8 cellular contexts compared by ENCODE assay signal in the genomic region with DNA sequence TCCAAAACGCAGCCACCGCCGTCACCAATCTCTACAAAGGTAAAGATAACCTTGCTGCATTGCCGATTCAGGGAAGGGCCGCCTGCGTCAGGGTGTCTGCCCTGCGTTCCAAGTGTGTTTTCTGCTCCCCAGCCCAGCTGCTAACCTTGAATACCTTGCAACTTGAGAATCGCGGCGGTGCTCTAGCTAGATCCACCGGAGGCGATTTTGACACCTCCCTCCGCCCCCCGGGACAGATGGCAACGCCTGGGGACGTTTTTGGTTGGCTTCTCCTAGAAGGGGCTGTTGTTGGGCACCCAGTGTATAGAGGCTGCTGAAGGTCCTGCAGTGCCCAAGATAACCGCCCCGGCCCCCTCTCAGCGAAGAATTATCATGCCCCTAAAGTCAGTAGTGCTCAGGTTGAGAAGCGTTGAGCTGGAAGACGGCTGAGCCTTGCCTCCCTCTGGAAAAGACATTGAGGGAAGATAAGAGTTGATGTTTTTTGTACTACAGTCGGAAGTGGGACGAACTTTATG. TPM values are rescaled to one million over a fixed set of nuclear protein-coding genes. Genes with fewer than 3 reads are reported as not detected.
A peak's percentile ranks its signal among the peaks of the same experiment; 100 is the strongest.
DNase-seq lines count a peak whose midpoint lies in the region; ATAC-seq and TF ChIP-seq lines count a peak whose summit lies in the region.

No MANE protein-coding gene starts in this region.

- H3K27ac ChIP-seq in HCT116 (ENCODE audit: low read depth, low read length) (peak overlapping the region; percentile 91), breast epithelium (peak overlapping the region; percentile 97 to 99), right lobe of liver (peak overlapping the region; percentile 97 to 98 (median 97)), stomach (peak overlapping the region; percentile 98 to 100 (median 99))

- TF ChIP-seq CTCF in HCT116 (IDR thresholded peaks at IDR 0.05 in 2 of 3, conservative IDR thresholded peaks at IDR 0.05 in 1 of 3; ENCODE audit: borderline replicate concordance in 1 of 3, insufficient read depth in 1 of 3, low read depth in 2 of 3, low read length in 2 of 3) (no peak), breast epithelium (IDR thresholded peaks at IDR 0.05) (no peak), right lobe of liver (IDR thresholded peaks at IDR 0.05) (no peak), stomach (IDR thresholded peaks at IDR 0.05) (no peak)

- no peaks in the 10 kb centered on the region for H3K9me2 ChIP-seq in HCT116 (ENCODE audit: insufficient read depth)

- DNase-seq in HCT116 (ENCODE audit: low read depth, low spot score) (no peak), RPMI8226 (peak; percentile 68), breast epithelium (ENCODE audit: low spot score in 2 of 2) (no peak), right lobe of liver (peak; percentile 38 to 58 (median 51)), stomach (peak; percentile 55), NCI-H226 (no peak)

- no peak for TF ChIP-seq RAD21 in HCT116 (IDR thresholded peaks at IDR 0.05; ENCODE audit: low read depth)

- intact Hi-C loops in HCT116 (cut with micrococcal nuclease): no loop called here
- intact Hi-C loops in breast epithelium (cut with DNase I; ENCODE audit: low total_unique reads): no loop called here
- intact Hi-C loops in right lobe of liver (cut with DNase I): no loop called here
- intact Hi-C loops in stomach (cut with DNase I; ENCODE audit: low total_unique reads): no loop called here

- H3K9me3 ChIP-seq in HCT116 (ENCODE audit: control insufficient read depth in 1 of 2, insufficient read depth in 1 of 2, low read depth in 1 of 2, low read length in 2 of 2): no peaks in the 10 kb centered on the region
- H3K9me3 ChIP-seq in breast epithelium: no peaks in the 10 kb centered on the region
- H3K9me3 ChIP-seq in right lobe of liver: no peaks in the 10 kb centered on the region
- no peaks in the 10 kb centered on the region for H3K9me3 ChIP-seq in stomach

- BruUV-seq in HCT116 (replicated peaks; lab: Mats Ljungman, UMichigan): no TSS peak

- H3K36me3 ChIP-seq in HCT116 (ENCODE audit: control insufficient read depth in 1 of 2, insufficient read depth in 2 of 2, low read length in 2 of 2) (peaks cover 16 to 29% of the 10 kb centered on the region in 2 experiments; a peak in 3 of 4 replicates), breast epithelium (no peaks in the 10 kb centered on the region), right lobe of liver (peaks cover 0 to 19% (median 4%) of the 10 kb centered on the region in 4 donors), stomach (peaks cover 8 to 33% (median 15%) of the 10 kb centered on the region in 4 donors)

- H2AFZ ChIP-seq in HCT116 (ENCODE audit: low read depth, low read length, poor library complexity, severe bottlenecking): no peak overlapping the region

- H3K4me3 ChIP-seq in HCT116 (replicated peaks in 1 of 2; ENCODE audit: low read depth in 1 of 2, low read length in 2 of 2): peak overlapping the region; percentile 66 to 92
- H3K4me3 ChIP-seq in breast epithelium: peak overlapping the region; percentile 82 to 99 (median 88)
- H3K4me3 ChIP-seq in right lobe of liver: peak overlapping the region; percentile 79 to 82 (median 80)
- H3K4me3 ChIP-seq in stomach: peak overlapping the region; percentile 72 to 99 (median 90)

- H3K4me1 ChIP-seq in HCT116 (ENCODE audit: control insufficient read depth in 1 of 2, insufficient read depth in 2 of 2, low read length in 2 of 2) (peaks cover 25 to 64% of the 10 kb centered on the region in 2 experiments), breast epithelium (peaks cover 2 to 19% of the 10 kb centered on the region in 2 donors), right lobe of liver (peaks cover 0 to 54% (median 22%) of the 10 kb centered on the region in 4 donors), stomach (peaks cover 47 to 64% (median 60%) of the 10 kb centered on the region in 4 donors)

- POLR2A ChIA-PET in HCT116 (lab: Charles Lee): interaction anchor here (7.7 kb wide), 1 partner anchor 14 kb away, joined by 183 read pairs; no protein-coding TSS in a partner anchor

- TF ChIP-seq POLR2A in HCT116 (IDR thresholded peaks at IDR 0.05; ENCODE audit: borderline replicate concordance, extremely low read depth, insufficient read depth, insufficient read length) (no peak), breast epithelium (IDR thresholded peaks at IDR 0.05) (no peak), right lobe of liver (IDR thresholded peaks at IDR 0.05) (no peak), stomach (IDR thresholded peaks at IDR 0.05) (no peak)

- no peak for TF ChIP-seq EP300 in stomach (IDR thresholded peaks at IDR 0.05)

- H3K4me2 ChIP-seq in HCT116 (ENCODE audit: low read length): peak overlapping the region; percentile 89

- H4K20me1 ChIP-seq in HCT116 (ENCODE audit: insufficient read depth): peaks cover 37% of the 10 kb centered on the region; the same call in 1 of the 2 replicates

- 1% methylated on average over 13 of the region's 23 CpGs for WGBS in right lobe of liver (ENCODE audit: insufficient coverage, low coverage, low lambda C conversion rate, missing lambda C conversion rate)
- WGBS in stomach, 5 donors: 0 to 2% (median 1%) methylated on average over 13 to 23 of the region's 23 CpGs

- ATAC-seq in HCT116 (no peak), right lobe of liver (no peak), GM18870 (IDR thresholded peaks at IDR 0.05; ENCODE audit: unreplicated experiment) (no peak), HG03097 (IDR thresholded peaks at IDR 0.05; ENCODE audit: low FRiP score, unreplicated experiment) (no peak)

- RAD21 ChIA-PET in HCT116 (lab: Charles Lee; ENCODE audit: low non-redundant PET in 1 of 2, low total read pairs in 2 of 2, uncharacterized antibody in 2 of 2, unreplicated experiment in 2 of 2): interaction anchor here in 1 of 2 experiments (0.6 kb wide), 1 partner anchor 17 kb away, joined by 3 read pairs; no protein-coding TSS in a partner anchor

- H3K27me3 ChIP-seq in HCT116 (ENCODE audit: insufficient read depth, low read length) (no peaks in the 10 kb centered on the region), breast epithelium (no peaks in the 10 kb centered on the region), right lobe of liver (no peaks in the 10 kb centered on the region), stomach (no peaks in the 10 kb centered on the region)

- CTCF ChIA-PET in HCT116 (lab: Charles Lee): no interaction called here

- H3K9ac ChIP-seq in HCT116 (ENCODE audit: low read length): peak overlapping the region; percentile 94

- H3K79me2 ChIP-seq in HCT116 (ENCODE audit: insufficient read depth, low read length): peaks cover 64% of the 10 kb centered on the region

TF ChIP-seq in HCT116, 20 proteins besides CTCF, POLR2A, EP300 and RAD21:
- no peak for TF ChIP-seq CBX3 (IDR thresholded peaks at IDR 0.05; ENCODE audit: low read depth)

RNA-seq across cellular contexts. Expression of a gene that starts 1.6 kb away (rescaled TPM):
- 54.9 TPM for total RNA-seq in HCT116 (2021; ENCODE audit: unreplicated experiment)
- 17.2 and 22.8 TPM in 2 replicates for polyA plus RNA-seq in HCT116 (2012)
- 10 to 100 TPM; 39.0 to 63.5 (median 50.1) TPM for total RNA-seq in breast epithelium
- total RNA-seq in right lobe of liver: 10 to 100 TPM; 23.6 to 34.8 (median 28.3) TPM
- 10 to 100 TPM; 28.6 to 84.1 (median 63.4) TPM for total RNA-seq in stomach
- polyA plus RNA-seq in stomach: 10 to 100 TPM in 2 of 3 donors, 1 to 10 TPM in 1; 6.6 to 13.6 (median 11.1) TPM

Comparison
In these comparisons a context has a peak if more than half of its experiments do, and no peak if none do; other contexts are left out.
1. DNase-seq: peak in RPMI8226 (single experiment), right lobe of liver (3 of 3) and stomach (single experiment); none in HCT116 (single experiment), breast epithelium (0 of 2) and NCI-H226 (single experiment).
2. Peak in every context shown above with its lines, with median percentiles within 50 percentile points of each other: H3K27ac ChIP-seq and H3K4me3 ChIP-seq.